In genomic region chr16:2520097-2520783, GRCh38 we compare ENCODE assay signal across 1 cellular context.
TF ChIP-seq lines count a peak whose summit lies in the region.

A gene with protein sequence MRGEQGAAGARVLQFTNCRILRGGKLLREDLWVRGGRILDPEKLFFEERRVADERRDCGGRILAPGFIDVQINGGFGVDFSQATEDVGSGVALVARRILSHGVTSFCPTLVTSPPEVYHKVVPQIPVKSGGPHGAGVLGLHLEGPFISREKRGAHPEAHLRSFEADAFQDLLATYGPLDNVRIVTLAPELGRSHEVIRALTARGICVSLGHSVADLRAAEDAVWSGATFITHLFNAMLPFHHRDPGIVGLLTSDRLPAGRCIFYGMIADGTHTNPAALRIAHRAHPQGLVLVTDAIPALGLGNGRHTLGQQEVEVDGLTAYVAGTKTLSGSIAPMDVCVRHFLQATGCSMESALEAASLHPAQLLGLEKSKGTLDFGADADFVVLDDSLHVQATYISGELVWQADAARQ (plus strand): TSS chr16:2520371. CDS start chr16:2520459, 88 bp downstream.

TF ChIP-seq in K562, 482 proteins besides CTCF, POLR2A, EP300 and RAD21 (continued from another document and continues in another):
- TF ChIP-seq, protein P1, sequence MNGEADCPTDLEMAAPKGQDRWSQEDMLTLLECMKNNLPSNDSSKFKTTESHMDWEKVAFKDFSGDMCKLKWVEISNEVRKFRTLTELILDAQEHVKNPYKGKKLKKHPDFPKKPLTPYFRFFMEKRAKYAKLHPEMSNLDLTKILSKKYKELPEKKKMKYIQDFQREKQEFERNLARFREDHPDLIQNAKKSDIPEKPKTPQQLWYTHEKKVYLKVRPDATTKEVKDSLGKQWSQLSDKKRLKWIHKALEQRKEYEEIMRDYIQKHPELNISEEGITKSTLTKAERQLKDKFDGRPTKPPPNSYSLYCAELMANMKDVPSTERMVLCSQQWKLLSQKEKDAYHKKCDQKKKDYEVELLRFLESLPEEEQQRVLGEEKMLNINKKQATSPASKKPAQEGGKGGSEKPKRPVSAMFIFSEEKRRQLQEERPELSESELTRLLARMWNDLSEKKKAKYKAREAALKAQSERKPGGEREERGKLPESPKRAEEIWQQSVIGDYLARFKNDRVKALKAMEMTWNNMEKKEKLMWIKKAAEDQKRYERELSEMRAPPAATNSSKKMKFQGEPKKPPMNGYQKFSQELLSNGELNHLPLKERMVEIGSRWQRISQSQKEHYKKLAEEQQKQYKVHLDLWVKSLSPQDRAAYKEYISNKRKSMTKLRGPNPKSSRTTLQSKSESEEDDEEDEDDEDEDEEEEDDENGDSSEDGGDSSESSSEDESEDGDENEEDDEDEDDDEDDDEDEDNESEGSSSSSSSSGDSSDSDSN (IDR thresholded peaks at IDR 0.05; ENCODE audit: borderline replicate concordance in 1 of 2, low read depth in 2 of 2, low read length in 2 of 2) = peak in 1 of 2 experiments; percentile 17; a peak in 1 of 4 replicates
- TF ChIP-seq KLF6 (CRISPR knock-in tag; IDR thresholded peaks at IDR 0.05; ENCODE audit: borderline replicate concordance) (no peak), ZNF184 (CRISPR knock-in tag; IDR thresholded peaks at IDR 0.05) (no peak), FOXJ2 (tag; IDR thresholded peaks at IDR 0.05) (no peak; the same call in 1 of the 2 replicates), GATAD2A (IDR thresholded peaks at IDR 0.05) (no peak), FOXA3 (CRISPR knock-in tag; conservative IDR thresholded peaks at IDR 0.05 in 1 of 2, IDR thresholded peaks at IDR 0.05 in 1 of 2) (no peak), ZNF583 (CRISPR knock-in tag; IDR thresholded peaks at IDR 0.05) (no peak), ZNF717 (CRISPR knock-in tag; IDR thresholded peaks at IDR 0.05) (no peak), ZNF121 (CRISPR knock-in tag; conservative IDR thresholded peaks at IDR 0.05) (no peak), ZNF830 (CRISPR knock-in tag; IDR thresholded peaks at IDR 0.05) (no peak), ARHGAP35 (IDR thresholded peaks at IDR 0.05; ENCODE audit: partially characterized antibody) (no peak), CCNT2 (IDR thresholded peaks at IDR 0.05; ENCODE audit: borderline replicate concordance, extremely low read depth, insufficient read length, low read depth, low read length) (peak; percentile 96), ZNF165 (CRISPR knock-in tag; IDR thresholded peaks at IDR 0.05; ENCODE audit: borderline replicate concordance) (no peak), CBX8 (IDR thresholded peaks at IDR 0.05; ENCODE audit: borderline replicate concordance, extremely low read depth, low read depth, low read length, poor library complexity, severe bottlenecking) (no peak), EGR1 (conservative IDR thresholded peaks at IDR 0.05) (no peak; the same call in 1 of the 2 replicates), ZBTB17 (CRISPR knock-in tag; IDR thresholded peaks at IDR 0.05) (no peak), SETDB1 (IDR thresholded peaks at IDR 0.05; ENCODE audit: low read length) (peak; percentile 40), FOXA1 (IDR thresholded peaks at IDR 0.05; ENCODE audit: borderline replicate concordance) (no peak), NR4A1 (CRISPR knock-in tag; IDR thresholded peaks at IDR 0.05) (no peak), NR4A1 (tag; IDR thresholded peaks at IDR 0.05) (no peak), PRMT5 (CRISPR knock-in tag; IDR thresholded peaks at IDR 0.05) (no peak), LEF1 (IDR thresholded peaks at IDR 0.05) (no peak), ZSCAN29 (IDR thresholded peaks at IDR 0.05) (no peak), POLR2H (tag; IDR thresholded peaks at IDR 0.05; ENCODE audit: low read depth) (no peak; the same call in 1 of the 2 replicates), TCF3 (CRISPR knock-in tag; IDR thresholded peaks at IDR 0.05) (no peak), JUND (IDR thresholded peaks at IDR 0.05; ENCODE audit: borderline replicate concordance, low read depth, low read length) (peak; percentile 43; the same call in 1 of the 2 replicates), JUND (tag; IDR thresholded peaks at IDR 0.05; ENCODE audit: borderline replicate concordance, low read depth, low read length) (no peak; the same call in 2 of the 3 replicates), ZNF140 (CRISPR knock-in tag; IDR thresholded peaks at IDR 0.05) (no peak), TCFL5 (CRISPR knock-in tag; conservative IDR thresholded peaks at IDR 0.05) (no peak), ZNF695 (CRISPR knock-in tag; IDR thresholded peaks at IDR 0.05) (no peak), NFE2L1 (tag; IDR thresholded peaks at IDR 0.05; ENCODE audit: borderline replicate concordance, low read depth) (no peak), NEUROD1 (IDR thresholded peaks at IDR 0.05; ENCODE audit: borderline replicate concordance, low read depth, low read length, partially characterized antibody) (peak; percentile 47), HMGXB4 (CRISPR knock-in tag; IDR thresholded peaks at IDR 0.05) (peak; percentile 50; the same call in 1 of the 2 replicates), CSDE1 (IDR thresholded peaks at IDR 0.05) (no peak), TAF15 (IDR thresholded peaks at IDR 0.05; ENCODE audit: low read depth, low read length) (no peak), CHCHD3 (CRISPR knock-in tag; IDR thresholded peaks at IDR 0.05) (no peak), ZNF232 (CRISPR knock-in tag; IDR thresholded peaks at IDR 0.05) (no peak), MLX (CRISPR knock-in tag; conservative IDR thresholded peaks at IDR 0.05) (peak in 1 of 2 experiments; percentile 78; a peak in 1 of 4 replicates), E2F3 (CRISPR knock-in tag; IDR thresholded peaks at IDR 0.05) (no peak), ILK (tag; IDR thresholded peaks at IDR 0.05; ENCODE audit: borderline replicate concordance, low read depth) (no peak), XRCC3 (IDR thresholded peaks at IDR 0.05) (no peak), EP400 (IDR thresholded peaks at IDR 0.05) (no peak), HNRNPL (IDR thresholded peaks at IDR 0.05; ENCODE audit: low read depth, low read length) (no peak), SRSF1 (IDR thresholded peaks at IDR 0.05; ENCODE audit: low read depth, low read length) (no peak), ZNF444 (CRISPR knock-in tag; IDR thresholded peaks at IDR 0.05) (no peak), MED1 (CRISPR knock-in tag; IDR thresholded peaks at IDR 0.05; ENCODE audit: borderline replicate concordance) (0 out of 2 replicates have a peak, but pooled peaks have one; percentile 27), ZNF668 (CRISPR knock-in tag; IDR thresholded peaks at IDR 0.05) (no peak), POLR2AphosphoS5 (IDR thresholded peaks at IDR 0.05; ENCODE audit: control insufficient read depth, insufficient read depth, low read depth, low read length) (peak; percentile 89), ZNF384 (IDR thresholded peaks at IDR 0.05; ENCODE audit: low read depth, low read length) (no peak)
- TF ChIP-seq, protein P2, sequence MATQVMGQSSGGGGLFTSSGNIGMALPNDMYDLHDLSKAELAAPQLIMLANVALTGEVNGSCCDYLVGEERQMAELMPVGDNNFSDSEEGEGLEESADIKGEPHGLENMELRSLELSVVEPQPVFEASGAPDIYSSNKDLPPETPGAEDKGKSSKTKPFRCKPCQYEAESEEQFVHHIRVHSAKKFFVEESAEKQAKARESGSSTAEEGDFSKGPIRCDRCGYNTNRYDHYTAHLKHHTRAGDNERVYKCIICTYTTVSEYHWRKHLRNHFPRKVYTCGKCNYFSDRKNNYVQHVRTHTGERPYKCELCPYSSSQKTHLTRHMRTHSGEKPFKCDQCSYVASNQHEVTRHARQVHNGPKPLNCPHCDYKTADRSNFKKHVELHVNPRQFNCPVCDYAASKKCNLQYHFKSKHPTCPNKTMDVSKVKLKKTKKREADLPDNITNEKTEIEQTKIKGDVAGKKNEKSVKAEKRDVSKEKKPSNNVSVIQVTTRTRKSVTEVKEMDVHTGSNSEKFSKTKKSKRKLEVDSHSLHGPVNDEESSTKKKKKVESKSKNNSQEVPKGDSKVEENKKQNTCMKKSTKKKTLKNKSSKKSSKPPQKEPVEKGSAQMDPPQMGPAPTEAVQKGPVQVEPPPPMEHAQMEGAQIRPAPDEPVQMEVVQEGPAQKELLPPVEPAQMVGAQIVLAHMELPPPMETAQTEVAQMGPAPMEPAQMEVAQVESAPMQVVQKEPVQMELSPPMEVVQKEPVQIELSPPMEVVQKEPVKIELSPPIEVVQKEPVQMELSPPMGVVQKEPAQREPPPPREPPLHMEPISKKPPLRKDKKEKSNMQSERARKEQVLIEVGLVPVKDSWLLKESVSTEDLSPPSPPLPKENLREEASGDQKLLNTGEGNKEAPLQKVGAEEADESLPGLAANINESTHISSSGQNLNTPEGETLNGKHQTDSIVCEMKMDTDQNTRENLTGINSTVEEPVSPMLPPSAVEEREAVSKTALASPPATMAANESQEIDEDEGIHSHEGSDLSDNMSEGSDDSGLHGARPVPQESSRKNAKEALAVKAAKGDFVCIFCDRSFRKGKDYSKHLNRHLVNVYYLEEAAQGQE (CRISPR knock-in tag; IDR thresholded peaks at IDR 0.05; ENCODE audit: low read depth) = no peak
- TF ChIP-seq, protein P3, sequence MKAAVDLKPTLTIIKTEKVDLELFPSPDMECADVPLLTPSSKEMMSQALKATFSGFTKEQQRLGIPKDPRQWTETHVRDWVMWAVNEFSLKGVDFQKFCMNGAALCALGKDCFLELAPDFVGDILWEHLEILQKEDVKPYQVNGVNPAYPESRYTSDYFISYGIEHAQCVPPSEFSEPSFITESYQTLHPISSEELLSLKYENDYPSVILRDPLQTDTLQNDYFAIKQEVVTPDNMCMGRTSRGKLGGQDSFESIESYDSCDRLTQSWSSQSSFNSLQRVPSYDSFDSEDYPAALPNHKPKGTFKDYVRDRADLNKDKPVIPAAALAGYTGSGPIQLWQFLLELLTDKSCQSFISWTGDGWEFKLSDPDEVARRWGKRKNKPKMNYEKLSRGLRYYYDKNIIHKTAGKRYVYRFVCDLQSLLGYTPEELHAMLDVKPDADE (conservative IDR thresholded peaks at IDR 0.05; ENCODE audit: control insufficient read depth, low read depth, low read length) = peak; percentile 86
- TF ChIP-seq, protein P4, sequence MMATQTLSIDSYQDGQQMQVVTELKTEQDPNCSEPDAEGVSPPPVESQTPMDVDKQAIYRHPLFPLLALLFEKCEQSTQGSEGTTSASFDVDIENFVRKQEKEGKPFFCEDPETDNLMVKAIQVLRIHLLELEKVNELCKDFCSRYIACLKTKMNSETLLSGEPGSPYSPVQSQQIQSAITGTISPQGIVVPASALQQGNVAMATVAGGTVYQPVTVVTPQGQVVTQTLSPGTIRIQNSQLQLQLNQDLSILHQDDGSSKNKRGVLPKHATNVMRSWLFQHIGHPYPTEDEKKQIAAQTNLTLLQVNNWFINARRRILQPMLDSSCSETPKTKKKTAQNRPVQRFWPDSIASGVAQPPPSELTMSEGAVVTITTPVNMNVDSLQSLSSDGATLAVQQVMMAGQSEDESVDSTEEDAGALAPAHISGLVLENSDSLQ (IDR thresholded peaks at IDR 0.05) = no peak
- TF ChIP-seq, protein P5, sequence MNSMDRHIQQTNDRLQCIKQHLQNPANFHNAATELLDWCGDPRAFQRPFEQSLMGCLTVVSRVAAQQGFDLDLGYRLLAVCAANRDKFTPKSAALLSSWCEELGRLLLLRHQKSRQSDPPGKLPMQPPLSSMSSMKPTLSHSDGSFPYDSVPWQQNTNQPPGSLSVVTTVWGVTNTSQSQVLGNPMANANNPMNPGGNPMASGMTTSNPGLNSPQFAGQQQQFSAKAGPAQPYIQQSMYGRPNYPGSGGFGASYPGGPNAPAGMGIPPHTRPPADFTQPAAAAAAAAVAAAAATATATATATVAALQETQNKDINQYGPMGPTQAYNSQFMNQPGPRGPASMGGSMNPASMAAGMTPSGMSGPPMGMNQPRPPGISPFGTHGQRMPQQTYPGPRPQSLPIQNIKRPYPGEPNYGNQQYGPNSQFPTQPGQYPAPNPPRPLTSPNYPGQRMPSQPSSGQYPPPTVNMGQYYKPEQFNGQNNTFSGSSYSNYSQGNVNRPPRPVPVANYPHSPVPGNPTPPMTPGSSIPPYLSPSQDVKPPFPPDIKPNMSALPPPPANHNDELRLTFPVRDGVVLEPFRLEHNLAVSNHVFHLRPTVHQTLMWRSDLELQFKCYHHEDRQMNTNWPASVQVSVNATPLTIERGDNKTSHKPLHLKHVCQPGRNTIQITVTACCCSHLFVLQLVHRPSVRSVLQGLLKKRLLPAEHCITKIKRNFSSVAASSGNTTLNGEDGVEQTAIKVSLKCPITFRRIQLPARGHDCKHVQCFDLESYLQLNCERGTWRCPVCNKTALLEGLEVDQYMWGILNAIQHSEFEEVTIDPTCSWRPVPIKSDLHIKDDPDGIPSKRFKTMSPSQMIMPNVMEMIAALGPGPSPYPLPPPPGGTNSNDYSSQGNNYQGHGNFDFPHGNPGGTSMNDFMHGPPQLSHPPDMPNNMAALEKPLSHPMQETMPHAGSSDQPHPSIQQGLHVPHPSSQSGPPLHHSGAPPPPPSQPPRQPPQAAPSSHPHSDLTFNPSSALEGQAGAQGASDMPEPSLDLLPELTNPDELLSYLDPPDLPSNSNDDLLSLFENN (IDR thresholded peaks at IDR 0.05; ENCODE audit: low read depth in 2 of 2, low read length in 2 of 2) = peak in 1 of 2 experiments; percentile 58; a peak in 1 of 4 replicates
- TF ChIP-seq, protein P6, sequence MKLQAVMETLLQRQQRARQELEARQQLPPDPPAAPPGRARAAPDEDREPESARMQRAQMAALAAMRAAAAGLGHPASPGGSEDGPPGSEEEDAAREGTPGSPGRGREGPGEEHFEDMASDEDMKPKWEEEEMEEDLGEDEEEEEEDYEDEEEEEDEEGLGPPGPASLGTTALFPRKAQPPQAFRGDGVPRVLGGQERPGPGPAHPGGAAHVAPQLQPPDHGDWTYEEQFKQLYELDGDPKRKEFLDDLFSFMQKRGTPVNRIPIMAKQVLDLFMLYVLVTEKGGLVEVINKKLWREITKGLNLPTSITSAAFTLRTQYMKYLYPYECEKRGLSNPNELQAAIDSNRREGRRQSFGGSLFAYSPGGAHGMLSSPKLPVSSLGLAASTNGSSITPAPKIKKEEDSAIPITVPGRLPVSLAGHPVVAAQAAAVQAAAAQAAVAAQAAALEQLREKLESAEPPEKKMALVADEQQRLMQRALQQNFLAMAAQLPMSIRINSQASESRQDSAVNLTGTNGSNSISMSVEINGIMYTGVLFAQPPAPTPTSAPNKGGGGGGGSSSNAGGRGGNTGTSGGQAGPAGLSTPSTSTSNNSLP (IDR thresholded peaks at IDR 0.05; ENCODE audit: borderline replicate concordance, low read depth, low read length) = no peak
